ENCODE assay signal across 1 cellular context in the genomic region with DNA sequence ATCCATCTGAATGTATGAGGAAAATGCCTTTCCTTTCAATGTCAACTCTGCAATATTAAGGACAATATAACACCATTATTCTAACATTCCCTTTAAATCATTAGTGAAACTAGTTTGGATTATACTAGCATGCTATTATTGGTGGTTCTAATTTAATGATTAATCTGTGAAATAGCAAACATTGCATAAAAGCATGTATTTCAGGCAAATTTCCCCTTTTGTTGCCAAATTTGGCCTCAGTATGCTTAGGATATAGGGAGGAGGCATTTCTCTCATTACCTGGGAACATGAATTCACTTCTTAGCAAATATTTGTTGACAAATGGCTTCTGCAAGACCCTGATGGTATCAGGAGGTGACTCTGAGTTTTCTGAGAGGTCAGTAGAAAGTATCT.
TF ChIP-seq lines count a peak whose summit lies in the region.

No MANE protein-coding gene starts in this region.

TF ChIP-seq in GM23338, 12 proteins besides CTCF, POLR2A, EP300 and RAD21 (continued from another document):
- TF ChIP-seq, protein P1, sequence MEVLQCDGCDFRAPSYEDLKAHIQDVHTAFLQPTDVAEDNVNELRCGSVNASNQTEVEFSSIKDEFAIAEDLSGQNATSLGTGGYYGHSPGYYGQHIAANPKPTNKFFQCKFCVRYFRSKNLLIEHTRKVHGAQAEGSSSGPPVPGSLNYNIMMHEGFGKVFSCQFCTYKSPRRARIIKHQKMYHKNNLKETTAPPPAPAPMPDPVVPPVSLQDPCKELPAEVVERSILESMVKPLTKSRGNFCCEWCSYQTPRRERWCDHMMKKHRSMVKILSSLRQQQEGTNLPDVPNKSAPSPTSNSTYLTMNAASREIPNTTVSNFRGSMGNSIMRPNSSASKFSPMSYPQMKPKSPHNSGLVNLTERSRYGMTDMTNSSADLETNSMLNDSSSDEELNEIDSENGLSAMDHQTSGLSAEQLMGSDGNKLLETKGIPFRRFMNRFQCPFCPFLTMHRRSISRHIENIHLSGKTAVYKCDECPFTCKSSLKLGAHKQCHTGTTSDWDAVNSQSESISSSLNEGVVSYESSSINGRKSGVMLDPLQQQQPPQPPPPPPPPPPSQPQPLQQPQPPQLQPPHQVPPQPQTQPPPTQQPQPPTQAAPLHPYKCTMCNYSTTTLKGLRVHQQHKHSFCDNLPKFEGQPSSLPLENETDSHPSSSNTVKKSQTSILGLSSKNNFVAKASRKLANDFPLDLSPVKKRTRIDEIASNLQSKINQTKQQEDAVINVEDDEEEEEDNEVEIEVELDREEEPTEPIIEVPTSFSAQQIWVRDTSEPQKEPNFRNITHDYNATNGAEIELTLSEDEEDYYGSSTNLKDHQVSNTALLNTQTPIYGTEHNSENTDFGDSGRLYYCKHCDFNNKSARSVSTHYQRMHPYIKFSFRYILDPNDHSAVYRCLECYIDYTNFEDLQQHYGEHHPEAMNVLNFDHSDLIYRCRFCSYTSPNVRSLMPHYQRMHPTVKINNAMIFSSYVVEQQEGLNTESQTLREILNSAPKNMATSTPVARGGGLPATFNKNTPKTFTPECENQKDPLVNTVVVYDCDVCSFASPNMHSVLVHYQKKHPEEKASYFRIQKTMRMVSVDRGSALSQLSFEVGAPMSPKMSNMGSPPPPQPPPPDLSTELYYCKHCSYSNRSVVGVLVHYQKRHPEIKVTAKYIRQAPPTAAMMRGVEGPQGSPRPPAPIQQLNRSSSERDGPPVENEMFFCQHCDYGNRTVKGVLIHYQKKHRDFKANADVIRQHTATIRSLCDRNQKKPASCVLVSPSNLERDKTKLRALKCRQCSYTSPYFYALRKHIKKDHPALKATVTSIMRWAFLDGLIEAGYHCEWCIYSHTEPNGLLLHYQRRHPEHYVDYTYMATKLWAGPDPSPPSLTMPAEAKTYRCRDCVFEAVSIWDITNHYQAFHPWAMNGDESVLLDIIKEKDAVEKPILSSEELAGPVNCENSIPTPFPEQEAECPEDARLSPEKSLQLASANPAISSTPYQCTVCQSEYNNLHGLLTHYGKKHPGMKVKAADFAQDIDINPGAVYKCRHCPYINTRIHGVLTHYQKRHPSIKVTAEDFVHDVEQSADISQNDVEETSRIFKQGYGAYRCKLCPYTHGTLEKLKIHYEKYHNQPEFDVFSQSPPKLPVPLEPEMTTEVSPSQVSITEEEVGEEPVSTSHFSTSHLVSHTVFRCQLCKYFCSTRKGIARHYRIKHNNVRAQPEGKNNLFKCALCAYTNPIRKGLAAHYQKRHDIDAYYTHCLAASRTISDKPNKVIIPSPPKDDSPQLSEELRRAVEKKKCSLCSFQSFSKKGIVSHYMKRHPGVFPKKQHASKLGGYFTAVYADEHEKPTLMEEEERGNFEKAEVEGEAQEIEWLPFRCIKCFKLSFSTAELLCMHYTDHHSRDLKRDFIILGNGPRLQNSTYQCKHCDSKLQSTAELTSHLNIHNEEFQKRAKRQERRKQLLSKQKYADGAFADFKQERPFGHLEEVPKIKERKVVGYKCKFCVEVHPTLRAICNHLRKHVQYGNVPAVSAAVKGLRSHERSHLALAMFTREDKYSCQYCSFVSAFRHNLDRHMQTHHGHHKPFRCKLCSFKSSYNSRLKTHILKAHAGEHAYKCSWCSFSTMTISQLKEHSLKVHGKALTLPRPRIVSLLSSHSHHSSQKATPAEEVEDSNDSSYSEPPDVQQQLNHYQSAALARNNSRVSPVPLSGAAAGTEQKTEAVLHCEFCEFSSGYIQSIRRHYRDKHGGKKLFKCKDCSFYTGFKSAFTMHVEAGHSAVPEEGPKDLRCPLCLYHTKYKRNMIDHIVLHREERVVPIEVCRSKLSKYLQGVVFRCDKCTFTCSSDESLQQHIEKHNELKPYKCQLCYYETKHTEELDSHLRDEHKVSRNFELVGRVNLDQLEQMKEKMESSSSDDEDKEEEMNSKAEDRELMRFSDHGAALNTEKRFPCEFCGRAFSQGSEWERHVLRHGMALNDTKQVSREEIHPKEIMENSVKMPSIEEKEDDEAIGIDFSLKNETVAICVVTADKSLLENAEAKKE (CRISPR knock-in tag; IDR thresholded peaks at IDR 0.05) = no peak
- TF ChIP-seq POLR2AphosphoS5 (IDR thresholded peaks at IDR 0.05; ENCODE audit: low read depth) (no peak), CREB1 (CRISPR knock-in tag; IDR thresholded peaks at IDR 0.05; ENCODE audit: low read depth) (no peak)
